Comparison of ENCODE assay signal across 8 cellular contexts in the genomic region with DNA sequence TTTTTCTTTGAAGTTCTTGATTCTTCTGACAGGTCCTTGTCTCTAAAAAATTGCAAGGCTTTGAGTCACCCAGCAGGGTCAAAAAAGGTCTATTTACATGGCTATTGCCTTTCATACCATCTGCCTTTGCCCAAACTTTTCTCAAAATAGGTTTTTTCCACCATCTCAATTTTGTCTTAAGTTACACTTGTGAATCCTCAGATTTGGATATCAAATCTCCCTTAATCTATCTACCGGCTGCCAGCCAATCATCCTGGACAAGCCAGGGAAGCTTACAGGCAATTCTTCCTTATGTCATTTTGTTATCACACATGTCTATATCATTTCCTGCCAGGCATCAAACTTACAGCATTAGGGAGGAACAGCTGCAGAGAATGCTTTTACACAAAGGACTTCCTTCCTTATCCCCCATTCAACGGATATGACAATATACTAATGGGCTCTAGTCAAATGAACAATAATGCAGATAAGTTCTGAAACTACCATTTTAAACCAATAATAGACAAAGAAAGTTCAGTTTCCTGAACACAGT.
DNase-seq lines count a peak whose midpoint lies in the region; ATAC-seq lines count a peak whose summit lies in the region.

No MANE protein-coding gene starts in this region.

- no peak overlapping the region for H3K4me3 ChIP-seq in CD4-positive, alpha-beta memory T cell (ENCODE audit: low read length in 2 of 2)

- H3K9me3 Mint-ChIP-seq in CD4-positive, alpha-beta memory T cell, result peaks cover 0 to 4% (median under 1%) of the 10 kb centered on the region in 8 donors
- H3K9me3 Mint-ChIP-seq in IgD-negative memory B cell (peaks cover 2 to 9% (median 5%) of the 10 kb centered on the region in 3 donors), memory B cell (peaks cover 9% of the 10 kb centered on the region)
- no peaks in the 10 kb centered on the region for H3K9me3 Mint-ChIP-seq in activated T-helper 17 cell treated with anti-CD3 and anti-CD28 coated beads, Interleukin-2, amount 50 U/mL, for 72 hours

- H3K4me3 Mint-ChIP-seq in CD4-positive, alpha-beta memory T cell, result peak overlapping the region in 6 of 8 donors; percentile 6 to 75 (median 36)
- H3K4me3 Mint-ChIP-seq in IgD-negative memory B cell, result peak overlapping the region; percentile 9 to 56 (median 46)
- peak overlapping the region; percentile 51 for H3K4me3 Mint-ChIP-seq in activated T-helper 17 cell treated with anti-CD3 and anti-CD28 coated beads, Interleukin-2, amount 50 U/mL, for 72 hours
- peak overlapping the region; percentile 51 for H3K4me3 Mint-ChIP-seq in memory B cell

- peaks cover 63% of the 10 kb centered on the region for H3K4me1 ChIP-seq in CD4-positive, alpha-beta memory T cell (ENCODE audit: insufficient read depth, low read length)

- CTCF ChIA-PET in CD4-positive, alpha-beta memory T cell (lab: Charles Lee; ENCODE audit: partially characterized antibody), result interaction anchor here (1.1 to 1.4 kb wide), 4 partner anchors 11 to 110 kb away, joined by 3 to 5 read pairs (median 3); no protein-coding TSS in a partner anchor

- POLR2A ChIA-PET in CD4-positive, alpha-beta memory T cell (lab: Charles Lee; ENCODE audit: partially characterized antibody), result interaction anchor here (1.0 to 2.4 kb wide), 7 partner anchors 17 to 109 kb away, joined by 3 to 28 read pairs (median 6); no protein-coding TSS in a partner anchor

- peak overlapping the region; percentile 41 to 95 (median 80) for H3K27ac Mint-ChIP-seq in CD4-positive, alpha-beta memory T cell
- H3K27ac Mint-ChIP-seq in IgD-negative memory B cell (peak overlapping the region; percentile 63 to 94 (median 78)), memory B cell (peak overlapping the region; percentile 91)
- peak overlapping the region; percentile 44 for H3K27ac Mint-ChIP-seq in activated T-helper 17 cell treated with anti-CD3 and anti-CD28 coated beads, Interleukin-2, amount 50 U/mL, for 72 hours

- peak; percentile 53 for ATAC-seq in activated T-helper 17 cell treated with anti-CD3 and anti-CD28 coated beads, Interleukin-2, amount 50 U/mL, for 72 hours (replicated peaks)
- ATAC-seq in memory B cell (ENCODE audit: low read depth), result peak; percentile 33
- ATAC-seq in GM19463 (IDR thresholded peaks at IDR 0.05; ENCODE audit: unreplicated experiment), result no peak

- peak in 4 of 5 donors; percentile 27 to 50 (median 45) for DNase-seq in CD4-positive, alpha-beta memory T cell
- DNase-seq in memory B cell (ENCODE audit: low spot score in 2 of 2) (no peak), NCI-H1105 (lab: John Stamatoyannopoulos, UW) (no peak)
- DNase-seq in stimulated activated CD4-positive, alpha-beta T cell treated with anti-CD3 and anti-CD28 coated beads, Interleukin-2, amount 100 ng/mL, for 48 hours, result no peak
- no peak for DNase-seq in stimulated activated CD4-positive, alpha-beta T cell treated with anti-CD3 and anti-CD28 coated beads, Interleukin-4, amount 100 ng/mL, for 1 hour

- intact Hi-C loops in CD4-positive, alpha-beta memory T cell (cut with micrococcal nuclease), result loop anchor here (2.0 kb wide), 1 partner anchor 14 kb away; no protein-coding TSS in a partner anchor

- no peaks in the 10 kb centered on the region for H3K27me3 Mint-ChIP-seq in CD4-positive, alpha-beta memory T cell
- H3K27me3 Mint-ChIP-seq in IgD-negative memory B cell (no peaks in the 10 kb centered on the region), memory B cell (no peaks in the 10 kb centered on the region)
- no peaks in the 10 kb centered on the region for H3K27me3 Mint-ChIP-seq in activated T-helper 17 cell treated with anti-CD3 and anti-CD28 coated beads, Interleukin-2, amount 50 U/mL, for 72 hours

- H3K36me3 ChIP-seq in CD4-positive, alpha-beta memory T cell (ENCODE audit: insufficient read depth, low read length), result no peaks in the 10 kb centered on the region

- no peaks in the 10 kb centered on the region for H3K27me3 ChIP-seq in CD4-positive, alpha-beta memory T cell (ENCODE audit: insufficient read depth, low read length)

- peak overlapping the region; percentile 18 for H3K27ac ChIP-seq in CD4-positive, alpha-beta memory T cell (ENCODE audit: low read depth, low read length)

- peaks cover 56 to 78% (median 65%) of the 10 kb centered on the region in 4 donors for H3K4me1 Mint-ChIP-seq in CD4-positive, alpha-beta memory T cell
- H3K4me1 Mint-ChIP-seq in IgD-negative memory B cell, result peaks cover 48 to 63% (median 55%) of the 10 kb centered on the region in 3 donors
- peaks cover 63% of the 10 kb centered on the region for H3K4me1 Mint-ChIP-seq in activated T-helper 17 cell treated with anti-CD3 and anti-CD28 coated beads, Interleukin-2, amount 50 U/mL, for 72 hours
- peaks cover 53% of the 10 kb centered on the region for H3K4me1 Mint-ChIP-seq in memory B cell

- H3K9me3 ChIP-seq in CD4-positive, alpha-beta memory T cell (ENCODE audit: control insufficient read depth in 1 of 2, low read length in 2 of 2), result no peaks in the 10 kb centered on the region

- peaks cover 13 to 17% of the 10 kb centered on the region in 2 donors for H3K36me3 Mint-ChIP-seq in CD4-positive, alpha-beta memory T cell
- peaks cover 13% of the 10 kb centered on the region for H3K36me3 Mint-ChIP-seq in IgD-negative memory B cell
- H3K36me3 Mint-ChIP-seq in activated T-helper 17 cell treated with anti-CD3 and anti-CD28 coated beads, Interleukin-2, amount 50 U/mL, for 72 hours (ENCODE audit: low read depth), result peaks cover 22% of the 10 kb centered on the region
- H3K36me3 Mint-ChIP-seq in memory B cell, result peaks cover 29% of the 10 kb centered on the region

Comparison
In these comparisons a context has a peak if more than half of its experiments do, and no peak if none do; other contexts are left out.
1. DNase-seq: peak in CD4-positive, alpha-beta memory T cell (4 of 5); none in memory B cell (0 of 2), NCI-H1105 (single experiment), stimulated activated CD4-positive, alpha-beta T cell treated with anti-CD3 and anti-CD28 coated beads, Interleukin-2, amount 100 ng/mL, for 48 hours (0 of 2) and stimulated activated CD4-positive, alpha-beta T cell treated with anti-CD3 and anti-CD28 coated beads, Interleukin-4, amount 100 ng/mL, for 1 hour (single experiment).
2. Peak in every context shown above with its lines, with median percentiles within 50 percentile points of each other: H3K27ac Mint-ChIP-seq and H3K4me3 Mint-ChIP-seq.